8 cellular contexts compared by ENCODE assay signal in the genomic region with DNA sequence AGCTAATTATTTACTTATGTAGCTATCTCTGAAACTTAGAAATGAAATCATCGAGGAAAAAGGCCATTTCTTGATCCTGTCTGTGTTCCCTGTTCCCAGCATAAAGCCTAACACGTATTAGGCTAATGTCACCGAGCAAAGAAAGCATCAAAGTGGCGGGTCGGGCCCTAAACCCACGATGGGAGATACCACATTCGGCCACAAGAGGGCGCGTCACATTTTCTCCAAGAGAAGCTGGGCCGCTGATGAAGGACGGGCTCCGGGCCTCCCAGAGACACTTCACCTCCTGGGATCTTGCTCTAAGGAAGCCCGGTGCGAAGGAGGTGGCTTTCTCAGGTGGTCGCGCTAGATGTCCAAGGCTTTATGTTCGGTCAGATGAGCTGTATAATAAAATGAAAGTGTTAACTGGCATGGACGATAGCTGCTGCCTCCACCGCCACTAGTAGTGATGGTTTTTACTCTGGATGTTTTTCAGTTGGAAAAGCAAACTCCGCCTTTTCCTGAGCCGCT. TPM values are rescaled to one million over a fixed set of nuclear protein-coding genes. Genes with fewer than 3 reads are reported as not detected.
DNase-seq lines count a peak whose midpoint lies in the region; ATAC-seq and TF ChIP-seq lines count a peak whose summit lies in the region.

No MANE protein-coding gene starts in this region.

- H3K9me3 ChIP-seq in OCI-LY3 (ENCODE audit: insufficient read depth, low read length) (no peaks in the 10 kb centered on the region), mucosa of stomach (ENCODE audit: control insufficient read depth, low read length) (no peaks in the 10 kb centered on the region)

- ATAC-seq in esophagus mucosa (peak; percentile 58), GM21529 (IDR thresholded peaks at IDR 0.05; ENCODE audit: unreplicated experiment) (no peak)

- no peaks in the 10 kb centered on the region for H3K27me3 ChIP-seq in OCI-LY3 (ENCODE audit: low read depth, low read length)
- H3K27me3 ChIP-seq in mucosa of stomach (ENCODE audit: control insufficient read depth, insufficient read depth, low read length) = no peaks in the 10 kb centered on the region

- H3K4me1 Mint-ChIP-seq in IgD-negative memory B cell = peaks cover 0 to 18% (median 14%) of the 10 kb centered on the region in 3 donors

- H3K36me3 Mint-ChIP-seq in IgD-negative memory B cell = peaks cover 4% of the 10 kb centered on the region

- H2AFZ ChIP-seq in OCI-LY3 (ENCODE audit: low read depth, low read length) = peak overlapping the region; percentile 67; the same call in 1 of the 2 replicates

- no peaks in the 10 kb centered on the region for H4K20me1 ChIP-seq in OCI-LY3 (ENCODE audit: insufficient read depth, low read length)

- peak; percentile 78 for TF ChIP-seq CTCF in GM12875 (IDR thresholded peaks at IDR 0.05; ENCODE audit: borderline replicate concordance, insufficient read depth, low read depth, low read length)
- TF ChIP-seq CTCF in OCI-LY3 (IDR thresholded peaks at IDR 0.05; ENCODE audit: low read depth, low read length) = peak; percentile 80

- H3K9me3 Mint-ChIP-seq in IgD-negative memory B cell = no peaks in the 10 kb centered on the region

- H3K4me2 ChIP-seq in OCI-LY3 (ENCODE audit: low read length) = peak overlapping the region; percentile 98

- H3K9ac ChIP-seq in OCI-LY3 (ENCODE audit: low read length) = peak overlapping the region; percentile 60
- H3K9ac ChIP-seq in mucosa of stomach (ENCODE audit: low read length) = peak overlapping the region; percentile 61

- H3K4me3 ChIP-seq in GM12875 (ENCODE audit: low read depth, low read length) = peak overlapping the region; percentile 43
- H3K4me3 ChIP-seq in OCI-LY3 (ENCODE audit: low read length) = peak overlapping the region; percentile 84
- H3K4me3 ChIP-seq in mucosa of stomach (ENCODE audit: low read length) = peak overlapping the region; percentile 84

- H3K27me3 Mint-ChIP-seq in IgD-negative memory B cell = no peaks in the 10 kb centered on the region

- H3K79me2 ChIP-seq in OCI-LY3 (ENCODE audit: low read length) = peaks cover 8% of the 10 kb centered on the region; the same call in 1 of the 2 replicates

- peak; percentile 93 for DNase-seq in activated T-cell treated with anti-CD3 and anti-CD28 coated beads, Interleukin-2, amount 50 U/mL, for 1 hour
- peak; percentile 70 to 91 for DNase-seq in stimulated activated CD8-positive, alpha-beta memory T cell treated with anti-CD3 and anti-CD28 coated beads, Interleukin-4, amount 100 ng/mL, for 4 hours (ENCODE audit: low read depth in 2 of 2, low spot score in 1 of 2)

- H3K36me3 ChIP-seq in OCI-LY3 (replicated peaks; ENCODE audit: low read depth, low read length) (no peaks in the 10 kb centered on the region), mucosa of stomach (ENCODE audit: control insufficient read depth, insufficient read depth, low read length) (peaks cover 5% of the 10 kb centered on the region)

- H3K4me1 ChIP-seq in OCI-LY3 (ENCODE audit: low read length) = peaks cover 13% of the 10 kb centered on the region
- H3K4me1 ChIP-seq in mucosa of stomach (ENCODE audit: control insufficient read depth, insufficient read depth, low read length) = peaks cover 13% of the 10 kb centered on the region

- peak overlapping the region; percentile 91 to 99 (median 96) for H3K4me3 Mint-ChIP-seq in IgD-negative memory B cell

- H3K27ac Mint-ChIP-seq in IgD-negative memory B cell = peak overlapping the region; percentile 64 to 96 (median 79)

- H3K27ac ChIP-seq in OCI-LY3 (ENCODE audit: low read length) = peak overlapping the region; percentile 71

RNA-seq across cellular contexts. Expression of gene PDK2, which starts 0.9 kb away (rescaled TPM):
- polyA plus RNA-seq in IgD-negative memory B cell = 38.8 TPM
- 13.6 TPM for total RNA-seq in esophagus mucosa

RNA-seq across cellular contexts. Expression of gene SAMD14, which starts 35.7 kb away (rescaled TPM):
- polyA plus RNA-seq in IgD-negative memory B cell = 0.15 TPM
- total RNA-seq in esophagus mucosa = 0.16 TPM

RNA-seq across cellular contexts. Expression of gene ITGA3, which starts 38.4 kb away (rescaled TPM):
- 4.0 TPM for polyA plus RNA-seq in IgD-negative memory B cell
- 83.1 TPM for total RNA-seq in esophagus mucosa

RNA-seq across cellular contexts. Expression of gene PPP1R9B, which starts 56.2 kb away (rescaled TPM):
- polyA plus RNA-seq in IgD-negative memory B cell = 4.2 TPM
- 26.3 TPM for total RNA-seq in esophagus mucosa
